ENCODE assay signal across 19 cellular contexts in the genomic region with DNA sequence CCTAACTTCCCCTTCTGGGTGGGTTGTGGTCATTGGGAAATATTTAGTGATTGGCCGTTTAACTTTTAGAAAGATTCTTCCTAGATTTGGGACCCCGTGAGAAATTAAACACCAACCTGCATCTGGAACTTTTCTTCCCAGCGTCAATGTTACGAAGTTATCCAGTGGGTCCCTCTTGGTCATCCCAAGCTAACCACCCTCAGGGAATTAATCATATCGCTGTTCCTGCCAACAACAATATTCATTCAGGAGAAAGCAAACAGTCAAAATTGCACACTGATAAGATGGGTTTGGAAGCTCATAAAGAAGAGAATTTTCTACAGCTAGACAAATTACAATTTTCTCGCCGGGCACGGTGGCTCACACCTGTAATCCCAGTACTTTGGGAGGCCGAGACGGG.
DNase-seq lines count a peak whose midpoint lies in the region; TF ChIP-seq lines count a peak whose summit lies in the region.
"Had no signal": no experiment of that assay in that cellular context is flagged by ENCODE, and none has a peak within 500 bp of the region (broad histone marks: within the 10 kb centered on the region; RNA-seq: fewer than 3 reads in every experiment).

No MANE protein-coding gene starts in this region.

- DNase-seq in EH (ENCODE audit: low read depth) (peak; percentile 85), MV-4-11 (lab: John Stamatoyannopoulos, UW) (peak; percentile 8), brain microvascular endothelial cell (peak; percentile 58), iris pigment epithelial cell (ENCODE audit: low read depth) (peak; percentile 65), dermis blood vessel endothelial cell (no peak), GDM1 (lab: John Stamatoyannopoulos, UW) (no peak), SJCRH30 (no peak), posterior cingulate gyrus (no peak)
- DNase-seq: CD4-positive, alpha-beta T cell; DND-41; H9; NCI-H1092; NCI-H1694; NCI-H2107; NCI-H345; NCI-H69; Peyer's patch; SIG-M5; SW 1271 had no signal

- H3K36me3 ChIP-seq in brain microvascular endothelial cell (replicated peaks) (no peaks in the 10 kb centered on the region), SJCRH30 (no peaks in the 10 kb centered on the region)
- H3K36me3 ChIP-seq: Peyer's patch had no signal

- H3K4me1 ChIP-seq in SJCRH30: 0 out of 2 replicates have a peak, but pooled peaks cover 3% of the 10 kb centered on the region
- H3K4me1 ChIP-seq: Peyer's patch had no signal

- no peaks in the 10 kb centered on the region for H3K9me3 ChIP-seq in SJCRH30 (replicated peaks)
- H3K9me3 ChIP-seq: Peyer's patch had no signal

- intact Hi-C loops in posterior cingulate gyrus (cut with DNase I): no loop called here

- in situ Hi-C loops in brain microvascular endothelial cell (cut with HindIII; ENCODE audit: low pct_ligation_motif_present, low sequenced_read_pairs): loop anchor here (10.0 kb wide), 1 partner anchor 212 kb away; no protein-coding TSS in a partner anchor

- H3K27me3 ChIP-seq in brain microvascular endothelial cell (replicated peaks) (peaks cover 5% of the 10 kb centered on the region), SJCRH30 (no peaks in the 10 kb centered on the region)
- H3K27me3 ChIP-seq: Peyer's patch had no signal

- TF ChIP-seq CTCF in brain microvascular endothelial cell (IDR thresholded peaks at IDR 0.05; ENCODE audit: low read depth, low read length, missing control alignments): no peak

- no peak overlapping the region for H3K4me3 ChIP-seq in brain microvascular endothelial cell (ENCODE audit: low read depth, low read length)
- H3K4me3 ChIP-seq in SJCRH30: no peak overlapping the region
- H3K4me3 ChIP-seq: Peyer's patch had no signal

- H3K27ac ChIP-seq in brain microvascular endothelial cell: peak overlapping the region; percentile 21
- no peak overlapping the region for H3K27ac ChIP-seq in SJCRH30
- H3K27ac ChIP-seq: Peyer's patch had no signal

Comparison
In these comparisons a context has a peak if more than half of its experiments do, and no peak if none do; other contexts are left out.
1. DNase-seq: peak in EH (single experiment), MV-4-11 (single experiment), brain microvascular endothelial cell (single experiment) and iris pigment epithelial cell (single experiment); none in dermis blood vessel endothelial cell (single experiment), GDM1 (single experiment), SJCRH30 (0 of 2) and posterior cingulate gyrus (0 of 10).